8 cellular contexts compared by ENCODE assay signal in the genomic region with DNA sequence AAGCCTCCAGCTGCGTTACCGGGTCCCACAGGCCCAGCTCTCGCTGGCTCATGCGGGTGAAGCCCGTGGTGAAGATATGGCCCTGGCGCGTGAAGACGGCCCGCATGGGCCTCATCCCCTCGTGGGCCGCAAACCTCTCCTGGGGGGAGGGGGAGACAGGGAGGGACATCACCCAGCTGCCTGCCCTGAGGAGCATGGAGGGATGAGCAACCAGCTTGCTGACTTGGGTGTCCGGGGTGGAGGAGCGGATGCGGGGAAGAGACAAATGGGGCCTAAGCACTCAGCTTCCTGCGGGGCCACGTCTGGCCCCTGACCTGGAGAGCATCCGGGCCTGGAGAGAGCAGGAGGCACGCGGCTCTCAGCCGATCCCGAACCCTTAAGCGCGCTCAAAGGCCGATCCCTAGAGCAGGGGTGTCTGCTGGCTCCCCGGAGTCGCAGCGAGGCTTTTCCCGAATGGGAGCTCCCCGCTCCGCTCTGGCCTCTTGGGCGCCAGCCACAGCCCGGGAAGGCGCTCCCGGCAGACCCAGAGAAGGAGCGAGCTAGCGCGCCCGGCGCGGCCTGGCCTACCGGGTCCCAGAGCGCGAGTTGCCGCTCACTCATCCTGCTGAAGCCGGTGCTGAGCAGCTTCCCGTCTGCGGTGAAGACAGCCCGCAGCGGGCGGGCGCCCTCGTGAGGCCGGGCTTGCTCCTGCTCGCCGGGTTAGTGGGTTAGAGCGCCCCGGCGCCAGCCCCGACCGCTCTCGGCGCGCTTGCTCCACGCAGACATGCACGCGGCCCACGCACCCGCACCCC. TPM values are rescaled to one million over a fixed set of nuclear protein-coding genes. Genes with fewer than 3 reads are reported as not detected.
DNase-seq lines count a peak whose midpoint lies in the region; ATAC-seq and TF ChIP-seq lines count a peak whose summit lies in the region.

No MANE protein-coding gene starts in this region.

- H3K27ac ChIP-seq in CD4-positive, alpha-beta T cell (ENCODE audit: low read depth, low read length): peak overlapping the region; percentile 49
- H3K27ac ChIP-seq in esophagus (ENCODE audit: low read depth in 2 of 2, low read length in 1 of 2) (peak overlapping the region; percentile 6 to 78), muscle layer of colon (ENCODE audit: low read depth, low read length) (peak overlapping the region; percentile 52)

- peaks cover 50% of the 10 kb centered on the region for H3K4me1 Mint-ChIP-seq in CD4-positive, alpha-beta T cell (ENCODE audit: low read depth)
- H3K4me1 Mint-ChIP-seq in HFFc6 (ENCODE audit: low read depth): peaks cover 59% of the 10 kb centered on the region

- peak overlapping the region; percentile 91 for H3K4me3 Mint-ChIP-seq in CD4-positive, alpha-beta T cell
- peak overlapping the region; percentile 43; the same call in 1 of the 2 replicates for H3K4me3 Mint-ChIP-seq in HFFc6

- no peak overlapping the region for H3K9ac ChIP-seq in muscle layer of colon (ENCODE audit: low read length)

- no peaks in the 10 kb centered on the region for H3K27me3 Mint-ChIP-seq in CD4-positive, alpha-beta T cell
- peaks cover 2% of the 10 kb centered on the region for H3K27me3 Mint-ChIP-seq in HFFc6 (ENCODE audit: insufficient read depth)

- H3K9me3 Mint-ChIP-seq in CD4-positive, alpha-beta T cell: no peaks in the 10 kb centered on the region
- no peaks in the 10 kb centered on the region for H3K9me3 Mint-ChIP-seq in HFFc6

- peak overlapping the region; percentile 78 for H3K27ac Mint-ChIP-seq in CD4-positive, alpha-beta T cell
- peak overlapping the region; percentile 58; the same call in 1 of the 2 replicates for H3K27ac Mint-ChIP-seq in HFFc6

- peak; percentile 48 for ATAC-seq in CD4-positive, alpha-beta T cell (ENCODE audit: poor library complexity)

- peak; percentile 78 to 90 (median 84) for DNase-seq in CD4-positive, alpha-beta T cell
- DNase-seq in HFFc6 (no peak), NCI-H748 treated with DMSO at 0.1 percent for 48 hours (lab: John Stamatoyannopoulos, UW) (peak; percentile 41), activated T-cell treated with anti-CD3 and anti-CD28 coated beads for 48 hours (ENCODE audit: low read depth) (peak; percentile 86), NCI-H2196 (lab: John Stamatoyannopoulos, UW; ENCODE audit: unreplicated experiment) (no peak)
- DNase-seq in stimulated activated CD8-positive, alpha-beta memory T cell treated with anti-CD3 and anti-CD28 coated beads, Interleukin-7, amount 100 ng/mL, for 48 hours (ENCODE audit: extremely low read depth in 1 of 2, low read depth in 1 of 2): peak; percentile 76 to 84

- peak overlapping the region; percentile 37 to 38 for H3K4me3 ChIP-seq in esophagus (ENCODE audit: low read depth in 1 of 2, low read length in 2 of 2)
- peak overlapping the region; percentile 41 to 63 for H3K4me3 ChIP-seq in muscle layer of colon (ENCODE audit: low read depth in 1 of 2, low read length in 2 of 2)

- CTCF ChIA-PET in CD4-positive, alpha-beta T cell (lab: Charles Lee): interaction anchor here (0.5 to 6.5 kb wide), 37 partner anchors 9 to 501 kb away, joined by 3 to 96 read pairs (median 5); a partner anchor contains a TSS

- H3K36me3 ChIP-seq in esophagus (ENCODE audit: control insufficient read depth in 2 of 2, insufficient read depth in 2 of 2, low read length in 1 of 2) (no peaks in the 10 kb centered on the region), muscle layer of colon (ENCODE audit: insufficient read depth, low read length) (no peaks in the 10 kb centered on the region)

- intact Hi-C loops in CD4-positive, alpha-beta T cell (cut with DNase I, micrococcal nuclease): loop anchor here (1.0 to 10.0 kb wide), 6 partner anchors 28 to 317 kb away; a partner anchor contains a TSS

- peak; percentile 62 for TF ChIP-seq CTCF in CD4-positive, alpha-beta T cell (IDR thresholded peaks at IDR 0.05)
- peak; percentile 69 for TF ChIP-seq CTCF in HFFc6 (IDR thresholded peaks at IDR 0.05)

- H3K9me3 ChIP-seq in CD4-positive, alpha-beta T cell (ENCODE audit: control insufficient read depth, low read length): no peaks in the 10 kb centered on the region
- no peaks in the 10 kb centered on the region for H3K9me3 ChIP-seq in esophagus (ENCODE audit: control insufficient read depth in 2 of 2, insufficient read depth in 1 of 2, low read depth in 1 of 2, low read length in 1 of 2)
- no peaks in the 10 kb centered on the region for H3K9me3 ChIP-seq in muscle layer of colon (ENCODE audit: low read length)

- peaks cover 10 to 37% of the 10 kb centered on the region in 2 donors for H3K4me1 ChIP-seq in esophagus (ENCODE audit: control insufficient read depth in 2 of 2, insufficient read depth in 2 of 2, low read length in 1 of 2)
- H3K4me1 ChIP-seq in muscle layer of colon (ENCODE audit: insufficient read depth, low read length): peaks cover 76% of the 10 kb centered on the region

- 4 to 5% methylated on average over 68 of the region's 68 CpGs for WGBS in esophagus, 2 donors

- no peaks in the 10 kb centered on the region for H3K36me3 Mint-ChIP-seq in CD4-positive, alpha-beta T cell (ENCODE audit: low read depth)
- no peaks in the 10 kb centered on the region for H3K36me3 Mint-ChIP-seq in HFFc6 (ENCODE audit: low read depth)

- POLR2A ChIA-PET in CD4-positive, alpha-beta T cell (lab: Charles Lee): interaction anchor here (0.6 to 4.3 kb wide), 30 partner anchors 8 to 1693 kb away, joined by 3 to 40 read pairs (median 4); a partner anchor contains a TSS

- H3K27me3 ChIP-seq in CD4-positive, alpha-beta T cell (ENCODE audit: control insufficient read depth, insufficient read depth, low read length): no peaks in the 10 kb centered on the region
- H3K27me3 ChIP-seq in esophagus (ENCODE audit: control insufficient read depth in 1 of 2, insufficient read depth in 2 of 2, low read length in 2 of 2) (no peaks in the 10 kb centered on the region), muscle layer of colon (ENCODE audit: control insufficient read depth in 1 of 2, insufficient read depth in 2 of 2, low read length in 2 of 2) (peaks cover 0 to 27% of the 10 kb centered on the region in 2 donors)

RNA-seq across cellular contexts. Expression of a gene that starts 5.0 kb away (rescaled TPM):
- 1 to 10 TPM; 2.8 to 3.3 TPM for total RNA-seq in CD4-positive, alpha-beta T cell
- 1 to 10 TPM; 4.6 to 6.1 (median 5.4) TPM for total RNA-seq in HFFc6 (2021; fragmentation: NEBNext Ultra II Directional; extraction: Animal tissue kit (Norgen Biotek cat#: 25700))
- 10 to 100 TPM; 12.6 to 22.5 TPM for polyA plus RNA-seq in esophagus

RNA-seq across cellular contexts. Expression of a gene that starts 24.7 kb away (rescaled TPM):
- 1 to 10 TPM; 2.1 to 3.0 TPM for total RNA-seq in CD4-positive, alpha-beta T cell
- 1 to 10 TPM; 1.9 to 4.3 (median 3.0) TPM for total RNA-seq in HFFc6 (2021; fragmentation: NEBNext Ultra II Directional; extraction: Animal tissue kit (Norgen Biotek cat#: 25700))
- 1 to 10 TPM; 3.5 to 6.5 TPM for polyA plus RNA-seq in esophagus

RNA-seq across cellular contexts. Expression of a gene that starts 28.2 kb away (rescaled TPM):
- 10 to 100 TPM; 35.8 to 36.7 TPM for total RNA-seq in CD4-positive, alpha-beta T cell
- total RNA-seq in HFFc6 (2021; fragmentation: NEBNext Ultra II Directional; extraction: Animal tissue kit (Norgen Biotek cat#: 25700)): 10 to 100 TPM; 24.1 to 29.7 (median 28.7) TPM
- 10 to 100 TPM; 22.6 to 30.2 TPM for polyA plus RNA-seq in esophagus

RNA-seq across cellular contexts. Expression of a gene that starts 49.2 kb away (rescaled TPM):
- 10 to 100 TPM; 45.8 to 47.7 TPM for total RNA-seq in CD4-positive, alpha-beta T cell
- total RNA-seq in HFFc6 (2021; fragmentation: NEBNext Ultra II Directional; extraction: Animal tissue kit (Norgen Biotek cat#: 25700)): 10 to 100 TPM; 31.3 to 36.6 (median 35.3) TPM
- 10 to 100 TPM; 30.1 to 43.7 TPM for polyA plus RNA-seq in esophagus

RNA-seq across cellular contexts. Expression of a gene that starts 50.8 kb away (rescaled TPM):
- 1 to 10 TPM; 4.1 to 4.9 TPM for total RNA-seq in CD4-positive, alpha-beta T cell
- total RNA-seq in HFFc6 (2021; fragmentation: NEBNext Ultra II Directional; extraction: Animal tissue kit (Norgen Biotek cat#: 25700)): 1 to 10 TPM; 6.4 to 9.8 (median 7.0) TPM
- polyA plus RNA-seq in esophagus: 1 to 10 TPM; 2.6 to 3.0 TPM

Comparison
In these comparisons a context has a peak if more than half of its experiments do, and no peak if none do; other contexts are left out.
1. DNase-seq: peak in CD4-positive, alpha-beta T cell (10 of 10), NCI-H748 treated with DMSO at 0.1 percent for 48 hours (single experiment), activated T-cell treated with anti-CD3 and anti-CD28 coated beads for 48 hours (single experiment) and stimulated activated CD8-positive, alpha-beta memory T cell treated with anti-CD3 and anti-CD28 coated beads, Interleukin-7, amount 100 ng/mL, for 48 hours (2 of 2); none in HFFc6 (single experiment) and NCI-H2196 (single experiment).
2. Peak in every context shown above with its lines, with median percentiles within 50 percentile points of each other: H3K27ac ChIP-seq.